Comparison of ENCODE assay signal across 14 cellular contexts in genomic region chr1:89938171-89939055, GRCh38. TPM values are rescaled to one million over a fixed set of nuclear protein-coding genes. Genes with fewer than 3 reads are reported as not detected.
A peak's percentile ranks its signal among the peaks of the same experiment; 100 is the strongest.
DNase-seq lines count a peak whose midpoint lies in the region; ATAC-seq, FAIRE-seq and TF ChIP-seq lines count a peak whose summit lies in the region.
"Had no signal": no experiment of that assay in that cellular context is flagged by ENCODE, and none has a peak within 500 bp of the region (broad histone marks: within the 10 kb centered on the region; RNA-seq: fewer than 3 reads in every experiment).

No MANE protein-coding gene starts in this region.

- H3K79me2 ChIP-seq in K562 (ENCODE audit: control insufficient read depth, insufficient read depth, low read length) = no peaks in the 10 kb centered on the region

- peaks cover 33% of the 10 kb centered on the region for H3K4me1 ChIP-seq in HUES64 (ENCODE audit: insufficient read depth, low read length)
- peaks cover 4 to 39% of the 10 kb centered on the region in 2 experiments; a peak in 4 of 5 replicates for H3K4me1 ChIP-seq in K562 (replicated peaks in 1 of 2; ENCODE audit: control insufficient read depth in 2 of 2, insufficient read depth in 2 of 2, low read length in 2 of 2)
- H3K4me1 ChIP-seq: body of pancreas had no signal

- H3K9me1 ChIP-seq in K562 (ENCODE audit: control insufficient read depth, insufficient read depth, low read length) = no peaks in the 10 kb centered on the region

- no TSS peak for BruUV-seq in K562 (replicated peaks; lab: Mats Ljungman, UMichigan)

- no peak for TF ChIP-seq CTCF in K562 (IDR thresholded peaks at IDR 0.05 in 2 of 3, conservative IDR thresholded peaks at IDR 0.05 in 1 of 3; ENCODE audit: insufficient read depth in 2 of 3, low read depth in 1 of 3, low read length in 3 of 3)

- no peak for TF ChIP-seq RAD21 in K562 (CRISPR knock-in tag; conservative IDR thresholded peaks at IDR 0.05 in 1 of 2, IDR thresholded peaks at IDR 0.05 in 1 of 2)

- intact Hi-C loops in K562 (cut with micrococcal nuclease) = no loop called here

- H3K27ac ChIP-seq in HUES64 (ENCODE audit: low read depth, low read length) = 0 out of 2 replicates have a peak overlapping the region, but pooled peaks have one; percentile 19
- peak overlapping the region; percentile 68 for H3K27ac ChIP-seq in K562 (ENCODE audit: extremely low read depth, low read depth, low read length)
- H3K27ac ChIP-seq: body of pancreas had no signal

- peak; percentile 62 for TF ChIP-seq EP300 in K562 (IDR thresholded peaks at IDR 0.05; ENCODE audit: low read length)

- H3K9ac ChIP-seq in HUES64 (ENCODE audit: low read depth, low read length) (no peak overlapping the region), K562 (ENCODE audit: insufficient read depth in 1 of 2, low read depth in 2 of 2, low read length in 2 of 2) (peak overlapping the region in 1 of 2 experiments; percentile 40; a peak in 1 of 4 replicates)

- H3K4me3 ChIP-seq in HUES64 (ENCODE audit: low read length) = no peak overlapping the region
- no peak overlapping the region for H3K4me3 ChIP-seq in K562
- H3K4me3 ChIP-seq: body of pancreas had no signal

- POLR2A ChIA-PET in K562 (lab: Yijun Ruan, JAX) = interaction anchor here (1.3 kb wide), 1 partner anchor 117 kb away, joined by 6 read pairs; the partner anchor contains the start of gene LRRC8D

- H4K20me1 ChIP-seq in K562 (replicated peaks; ENCODE audit: control insufficient read depth, insufficient read depth, low read length) = no peaks in the 10 kb centered on the region

- H3K9me3 ChIP-seq in HUES64 (ENCODE audit: insufficient read depth, low read depth, low read length) (no peaks in the 10 kb centered on the region), K562 (replicated peaks; ENCODE audit: control insufficient read depth, insufficient read depth, low read depth, low read length) (no peaks in the 10 kb centered on the region)
- H3K9me3 ChIP-seq: body of pancreas had no signal

- TF ChIP-seq POLR2A in K562 (conservative IDR thresholded peaks at IDR 0.05) = no peak

- 95% methylated on average over 7 of the region's 7 CpGs for whole genome bisulfite sequencing in HUES64
- 46% methylated on average over 7 of the region's 7 CpGs for WGBS in K562 (ENCODE audit: insufficient coverage, low coverage, missing lambda C conversion rate)

- CTCF ChIA-PET in K562 (lab: Yijun Ruan, JAX; ENCODE audit: low intra/inter-chr PET ratio) = no interaction called here

- H3K36me3 ChIP-seq in HUES64 (ENCODE audit: insufficient read depth, low read length) (peaks cover 37% of the 10 kb centered on the region), K562 (ENCODE audit: control insufficient read depth, insufficient read depth, low read length) (peaks cover 31% of the 10 kb centered on the region)

- H3K4me2 ChIP-seq in K562 (ENCODE audit: insufficient read depth, low read length) = 0 out of 2 replicates have a peak overlapping the region, but pooled peaks have one; percentile 9

- in situ Hi-C loops in K562 (cut with MboI) = no loop called here

- H3K27me3 ChIP-seq in HUES64 (ENCODE audit: insufficient read depth, low read length) (no peaks in the 10 kb centered on the region), K562 (ENCODE audit: control insufficient read depth in 2 of 2, insufficient read depth in 2 of 2, low read length in 2 of 2) (no peaks in the 10 kb centered on the region)
- H3K27me3 ChIP-seq: body of pancreas had no signal

- peak overlapping the region; percentile 67 for H2AFZ ChIP-seq in K562 (ENCODE audit: low read depth, low read length)

- DNase-seq in A172 (ENCODE audit: low spot score) (peak; percentile 10), K562 (ENCODE audit: extremely low read depth in 1 of 4, low spot score in 3 of 4) (peak in 2 of 4 experiments; percentile 37 to 71), kidney glomerular epithelial cell (lab: John Stamatoyannopoulos, UW) (peak; percentile 43), RKO (ENCODE audit: low spot score) (no peak), NOMO-1 treated with DMSO at 0.1 percent for 48 hours (lab: John Stamatoyannopoulos, UW; ENCODE audit: unreplicated experiment) (no peak), NCI-H1092 treated with DMSO at 0.1 percent for 48 hours (lab: John Stamatoyannopoulos, UW) (no peak), NCI-H446 treated with DMSO at 0.1 percent for 48 hours (lab: John Stamatoyannopoulos, UW) (no peak)
- DNase-seq: AML-193; body of pancreas; GDM1; NCI-H187 treated with DMSO at 0.1 percent for 48 hours; stimulated activated CD4-positive, alpha-beta T cell treated with anti-CD3 and anti-CD28 coated beads, Interleukin-4, amount 100 ng/mL, for 24 hours had no signal

- peak; percentile 58 for FAIRE-seq in K562 (lab: Jason Lieb, UNC)
- FAIRE-seq: HTR-8/SVneo had no signal

- peak; percentile 56 for ATAC-seq in K562
- ATAC-seq: body of pancreas had no signal

TF ChIP-seq in K562, 482 proteins besides CTCF, POLR2A, EP300 and RAD21 (continues in another document):
- TF ChIP-seq CC2D1A (IDR thresholded peaks at IDR 0.05) (no peak), NBN (IDR thresholded peaks at IDR 0.05; ENCODE audit: low read depth) (no peak), PATZ1 (CRISPR knock-in tag; IDR thresholded peaks at IDR 0.05; ENCODE audit: borderline replicate concordance) (no peak), ZNF175 (CRISPR knock-in tag; IDR thresholded peaks at IDR 0.05; ENCODE audit: low read depth) (no peak; the same call in 1 of the 2 replicates), COPS2 (conservative IDR thresholded peaks at IDR 0.05) (no peak), CEBPZ (IDR thresholded peaks at IDR 0.05; ENCODE audit: borderline replicate concordance, low read depth, low read length) (no peak), E2F3 (CRISPR knock-in tag; IDR thresholded peaks at IDR 0.05) (no peak), ZFPM2 (CRISPR knock-in tag; IDR thresholded peaks at IDR 0.05) (no peak), NFE2L1 (tag; IDR thresholded peaks at IDR 0.05; ENCODE audit: borderline replicate concordance, low read depth) (peak; percentile 96), ZNF354B (CRISPR knock-in tag; IDR thresholded peaks at IDR 0.05) (no peak), CXXC5 (CRISPR knock-in tag; IDR thresholded peaks at IDR 0.05) (peak; percentile 30; the same call in 1 of the 2 replicates)

RNA-seq across cellular contexts. Expression of gene ZNF326, which starts 56.5 kb away (rescaled TPM):
- 1.2 and 3.2 TPM in 2 replicates for total RNA-seq in A172 (2014; rRNA removed; shearing (Covaris generic))
- polyA plus RNA-seq in HUES64 (2013, experiment 1 of 2) = 36.3 TPM
- 30.1 TPM for polyA plus RNA-seq in HUES64 (2013, experiment 2 of 2)
- total RNA-seq in K562 (2011; cell fraction: chromatin; rRNA removed; ENCODE audit: low replicate concordance) = 16.4 and 77.7 TPM in 2 replicates
- 11.0 and 16.2 TPM in 2 replicates for total RNA-seq in K562 (2011; cell fraction: nucleolus; rRNA removed)
- 31.3 and 61.9 TPM in 2 replicates for total RNA-seq in K562 (2011; cell fraction: nucleoplasm; rRNA removed)
- total RNA-seq in K562 (2014; rRNA removed) = 7.2 and 9.2 TPM in 2 replicates
- 20.1 and 24.4 TPM in 2 replicates for total RNA-seq in K562 (2014; rRNA removed; fragmentation: Illumina TruSeq; extraction: Trizol)
- total RNA-seq in K562 (2015; rRNA removed; fragmentation: Illumina TruSeq; extraction: Trizol) = 17.1 and 19.4 TPM in 2 replicates
- total RNA-seq in K562 (2021) = 17.6 and 23.5 TPM in 2 replicates
- polyA plus RNA-seq in K562 (2011; rRNA removed) = 29.5 and 30.6 TPM in 2 replicates
- 10.0 and 21.1 TPM in 2 replicates for polyA plus RNA-seq in K562 (2011; cell fraction: cytosol; rRNA removed)
- polyA plus RNA-seq in K562 (2011; cell fraction: nucleus; rRNA removed) = 27.1 and 38.8 TPM in 2 replicates
- 13.6 and 33.7 TPM in 2 replicates for polyA plus RNA-seq in K562 (2012)
- polyA plus RNA-seq in K562 (2014; fragmentation: Illumina TruSeq; extraction: Trizol) = 26.8 and 33.2 TPM in 2 replicates
- polyA plus RNA-seq in K562 (2014; fragmentation: Nextera tagmentation; extraction: Ambion mirVana) = 1 to 10 TPM; 7.3 to 7.7 TPM
- polyA plus RNA-seq in K562 (2014; rRNA removed) = 30.4 and 31.6 TPM in 2 replicates
- polyA minus RNA-seq in K562 (2011; rRNA and poly(A)+ RNA removed) = 44.2 and 52.3 TPM in 2 replicates
- 11.2 and 14.7 TPM in 2 replicates for polyA minus RNA-seq in K562 (2011; cell fraction: cytosol; rRNA and poly(A)+ RNA removed)
- 63.7 and 116 TPM in 2 replicates for polyA minus RNA-seq in K562 (2011; cell fraction: nucleus; rRNA and poly(A)+ RNA removed)

Comparison
In these comparisons a context has a peak if more than half of its experiments do, and no peak if none do; other contexts are left out.
1. DNase-seq: peak in A172 (single experiment) and kidney glomerular epithelial cell (single experiment); none in RKO (single experiment), NOMO-1 treated with DMSO at 0.1 percent for 48 hours (single experiment), NCI-H1092 treated with DMSO at 0.1 percent for 48 hours (single experiment) and NCI-H446 treated with DMSO at 0.1 percent for 48 hours (single experiment).